ENCODE assay signal across 16 cellular contexts in genomic region chrX:123291623-123292022, GRCh38.
A peak's percentile ranks its signal among the peaks of the same experiment; 100 is the strongest.
DNase-seq lines count a peak whose midpoint lies in the region; ATAC-seq and TF ChIP-seq lines count a peak whose summit lies in the region.
"Had no signal": no experiment of that assay in that cellular context is flagged by ENCODE, and none has a peak within 500 bp of the region (broad histone marks: within the 10 kb centered on the region; RNA-seq: fewer than 3 reads in every experiment).

No MANE protein-coding gene starts in this region.

- H3K4me3 ChIP-seq in mucosa of descending colon (no peak overlapping the region), Peyer's patch (no peak overlapping the region)

- TF ChIP-seq CTCF in mucosa of descending colon (IDR thresholded peaks at IDR 0.05), result no peak
- TF ChIP-seq CTCF in Peyer's patch (IDR thresholded peaks at IDR 0.05), result no peak

- H3K4me1 ChIP-seq in mucosa of descending colon (ENCODE audit: low read depth) (no peaks in the 10 kb centered on the region), Peyer's patch (no peaks in the 10 kb centered on the region)

- DNase-seq in DMS53 (lab: John Stamatoyannopoulos, UW), result peak; percentile 37
- no peak for DNase-seq in DMS53 treated with DMSO at 0.1 percent for 48 hours (lab: John Stamatoyannopoulos, UW; ENCODE audit: unreplicated experiment)
- peak; percentile 6 for DNase-seq in EH (ENCODE audit: low read depth)
- DNase-seq in NCI-H2081 (lab: John Stamatoyannopoulos, UW), result peak; percentile 72 to 88
- peak in 1 of 3 donors; percentile 29 for DNase-seq in mucosa of descending colon
- no peak for DNase-seq in Peyer's patch
- DNase-seq in MV-4-11 (lab: John Stamatoyannopoulos, UW), result no peak
- DNase-seq: GOT3, KG1, NCI-H1694 treated with DMSO at 0.1 percent for 48 hours, NCI-H2171, RPMI8226, SHP77 treated with DMSO at 0.1 percent for 48 hours had no signal

- no peaks in the 10 kb centered on the region for H3K27me3 ChIP-seq in Peyer's patch

- H3K36me3 ChIP-seq in mucosa of descending colon (ENCODE audit: low read depth), result no peaks in the 10 kb centered on the region
- no peaks in the 10 kb centered on the region for H3K36me3 ChIP-seq in Peyer's patch

- no peak for TF ChIP-seq POLR2A in Peyer's patch (IDR thresholded peaks at IDR 0.05)

- H3K27ac ChIP-seq in Peyer's patch, result no peak overlapping the region
- H3K27ac ChIP-seq: 22Rv1 had no signal

- intact Hi-C loops in mucosa of descending colon (cut with DNase I, micrococcal nuclease), result no loop called here

- ATAC-seq in mucosa of descending colon, result peak; percentile 54
- ATAC-seq in GM19023 (IDR thresholded peaks at IDR 0.05; ENCODE audit: unreplicated experiment), result no peak
- ATAC-seq: HCT116 had no signal

- no peaks in the 10 kb centered on the region for H3K9me3 ChIP-seq in mucosa of descending colon
- H3K9me3 ChIP-seq in Peyer's patch, result no peaks in the 10 kb centered on the region

Comparison
In these comparisons a context has a peak if more than half of its experiments do, and no peak if none do; other contexts are left out.
1. DNase-seq: peak in DMS53 (single experiment), EH (single experiment) and NCI-H2081 (2 of 2); none in DMS53 treated with DMSO at 0.1 percent for 48 hours (single experiment), Peyer's patch (0 of 3) and MV-4-11 (single experiment).